ENCODE assay signal across 1 cellular context in genomic region chr1:52142220-52143153, GRCh38.
TF ChIP-seq lines count a peak whose summit lies in the region.

No MANE protein-coding gene starts in this region.

TF ChIP-seq in HepG2, 621 proteins besides CTCF, POLR2A, EP300 and RAD21 (continued from another document and continues in another):
- TF ChIP-seq, protein P1, sequence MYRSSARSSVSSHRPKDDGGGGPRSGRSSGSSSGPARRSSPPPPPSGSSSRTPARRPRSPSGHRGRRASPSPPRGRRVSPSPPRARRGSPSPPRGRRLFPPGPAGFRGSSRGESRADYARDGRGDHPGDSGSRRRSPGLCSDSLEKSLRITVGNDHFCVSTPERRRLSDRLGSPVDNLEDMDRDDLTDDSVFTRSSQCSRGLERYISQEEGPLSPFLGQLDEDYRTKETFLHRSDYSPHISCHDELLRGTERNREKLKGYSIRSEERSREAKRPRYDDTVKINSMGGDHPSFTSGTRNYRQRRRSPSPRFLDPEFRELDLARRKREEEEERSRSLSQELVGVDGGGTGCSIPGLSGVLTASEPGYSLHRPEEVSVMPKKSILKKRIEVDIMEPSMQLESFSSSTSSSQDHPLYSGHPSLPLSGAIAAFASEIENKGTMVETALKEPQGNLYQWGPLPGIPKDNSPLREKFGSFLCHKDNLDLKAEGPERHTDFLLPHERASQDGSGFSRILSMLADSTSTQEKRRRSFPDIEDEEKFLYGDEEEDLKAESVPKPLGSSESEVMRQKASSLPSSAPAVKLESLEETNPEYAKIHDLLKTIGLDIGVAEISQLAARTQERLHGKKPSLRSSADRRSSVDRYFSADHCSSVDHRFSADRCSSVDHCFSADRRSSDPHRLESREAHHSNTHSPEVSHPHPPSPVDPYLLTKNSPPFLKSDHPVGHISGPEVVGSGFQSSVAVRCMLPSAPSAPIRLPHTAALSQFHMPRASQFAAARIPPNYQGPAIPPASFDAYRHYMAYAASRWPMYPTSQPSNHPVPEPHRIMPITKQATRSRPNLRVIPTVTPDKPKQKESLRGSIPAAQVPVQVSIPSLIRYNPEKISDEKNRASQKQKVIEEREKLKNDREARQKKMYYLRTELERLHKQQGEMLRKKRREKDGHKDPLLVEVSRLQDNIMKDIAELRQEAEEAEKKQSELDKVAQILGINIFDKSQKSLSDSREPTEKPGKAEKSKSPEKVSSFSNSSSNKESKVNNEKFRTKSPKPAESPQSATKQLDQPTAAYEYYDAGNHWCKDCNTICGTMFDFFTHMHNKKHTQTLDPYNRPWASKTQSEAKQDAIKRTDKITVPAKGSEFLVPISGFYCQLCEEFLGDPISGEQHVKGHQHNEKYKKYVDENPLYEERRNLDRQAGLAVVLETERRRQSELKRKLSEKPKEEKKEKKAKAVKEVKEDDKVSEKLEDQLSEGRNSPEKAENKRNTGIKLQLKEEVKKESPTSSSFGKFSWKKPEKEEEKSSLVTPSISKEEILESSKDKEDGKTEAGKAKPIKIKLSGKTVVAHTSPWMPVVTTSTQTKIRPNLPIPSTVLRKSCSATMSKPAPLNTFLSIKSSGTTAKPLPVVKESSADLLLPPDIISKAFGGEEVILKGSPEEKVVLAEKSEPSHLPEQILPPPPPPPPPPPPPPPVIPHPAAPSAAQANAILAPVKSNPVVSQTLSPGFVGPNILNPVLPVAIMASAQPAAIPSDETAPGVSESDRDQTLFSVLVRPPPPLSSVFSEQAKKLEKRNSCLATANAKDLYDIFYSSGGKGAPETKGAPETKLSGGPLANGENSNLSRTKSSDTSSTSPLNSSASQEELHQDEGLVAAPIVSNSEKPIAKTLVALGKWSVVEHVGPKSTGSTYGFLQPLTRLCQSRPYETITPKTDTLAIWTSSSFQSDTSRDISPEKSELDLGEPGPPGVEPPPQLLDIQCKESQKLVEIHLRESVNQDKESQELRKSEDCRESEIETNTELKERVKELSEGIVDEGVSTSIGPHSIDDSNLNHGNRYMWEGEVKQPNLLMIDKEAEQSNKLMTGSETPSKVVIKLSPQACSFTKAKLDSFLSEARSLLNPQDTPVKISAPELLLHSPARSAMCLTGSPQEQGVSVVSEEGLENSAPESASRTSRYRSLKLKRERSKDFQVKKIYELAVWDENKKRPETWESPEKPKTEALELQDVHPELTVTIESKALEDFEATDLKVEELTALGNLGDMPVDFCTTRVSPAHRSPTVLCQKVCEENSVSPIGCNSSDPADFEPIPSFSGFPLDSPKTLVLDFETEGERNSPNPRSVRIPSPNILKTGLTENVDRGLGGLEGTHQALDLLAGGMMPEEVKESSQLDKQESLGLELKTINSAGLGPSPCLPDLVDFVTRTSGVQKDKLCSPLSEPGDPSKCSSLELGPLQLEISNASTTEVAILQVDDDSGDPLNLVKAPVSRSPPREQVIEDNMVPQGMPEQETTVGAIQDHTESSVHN (CRISPR knock-in tag; IDR thresholded peaks at IDR 0.05): no peak
- TF ChIP-seq NCOA1 (CRISPR knock-in tag; IDR thresholded peaks at IDR 0.05) (no peak), NR1H2 (CRISPR knock-in tag; IDR thresholded peaks at IDR 0.05; ENCODE audit: borderline replicate concordance, low read depth) (no peak), ZNF605 (CRISPR knock-in tag; IDR thresholded peaks at IDR 0.05) (no peak), REST (IDR thresholded peaks at IDR 0.05; ENCODE audit: borderline replicate concordance in 1 of 2, low read depth in 1 of 2, low read length in 2 of 2) (no peak), POLR2AphosphoS5 (IDR thresholded peaks at IDR 0.05; ENCODE audit: low read depth, low read length) (no peak), ZNF510 (CRISPR knock-in tag; IDR thresholded peaks at IDR 0.05; ENCODE audit: low read depth) (no peak), ATF6 (CRISPR knock-in tag; conservative IDR thresholded peaks at IDR 0.05) (no peak), ZNF24 (IDR thresholded peaks at IDR 0.05) (no peak), NFE2 (CRISPR knock-in tag; IDR thresholded peaks at IDR 0.05) (no peak), IKZF5 (CRISPR knock-in tag; IDR thresholded peaks at IDR 0.05) (no peak), HES4 (CRISPR knock-in tag; IDR thresholded peaks at IDR 0.05; ENCODE audit: borderline replicate concordance) (peak; percentile 75; the same call in 1 of the 2 replicates), SALL1 (CRISPR knock-in tag; IDR thresholded peaks at IDR 0.05) (0 out of 2 replicates have a peak, but pooled peaks have one; percentile 30), SSRP1 (CRISPR knock-in tag; IDR thresholded peaks at IDR 0.05) (no peak), ZMYM4 (CRISPR knock-in tag; IDR thresholded peaks at IDR 0.05) (no peak), CBX5 (CRISPR knock-in tag; IDR thresholded peaks at IDR 0.05; ENCODE audit: borderline replicate concordance) (no peak), ZBTB33 (CRISPR knock-in tag; IDR thresholded peaks at IDR 0.05) (no peak), SNAPC2 (CRISPR knock-in tag; IDR thresholded peaks at IDR 0.05) (no peak), FIP1L1 (IDR thresholded peaks at IDR 0.05; ENCODE audit: borderline replicate concordance, insufficient read depth, low read depth, low read length) (no peak), FOXK1 (CRISPR knock-in tag; IDR thresholded peaks at IDR 0.05; ENCODE audit: borderline replicate concordance, low read depth) (no peak), ZNF782 (CRISPR knock-in tag; IDR thresholded peaks at IDR 0.05; ENCODE audit: borderline replicate concordance) (no peak), ZNF747 (CRISPR knock-in tag; IDR thresholded peaks at IDR 0.05; ENCODE audit: borderline replicate concordance) (no peak), ZBTB46 (CRISPR knock-in tag; IDR thresholded peaks at IDR 0.05; ENCODE audit: borderline replicate concordance) (no peak), IRX3 (CRISPR knock-in tag; IDR thresholded peaks at IDR 0.05; ENCODE audit: borderline replicate concordance, low read depth) (0 out of 2 replicates have a peak, but pooled peaks have one; percentile 19), GTF2F1 (IDR thresholded peaks at IDR 0.05; ENCODE audit: low read length) (no peak), TCF12 (IDR thresholded peaks at IDR 0.05) (no peak), TCF12 (CRISPR knock-in tag; IDR thresholded peaks at IDR 0.05) (no peak), ZNF768 (CRISPR knock-in tag; IDR thresholded peaks at IDR 0.05) (0 out of 2 replicates have a peak, but pooled peaks have one; percentile 46), MTA3 (CRISPR knock-in tag; IDR thresholded peaks at IDR 0.05) (no peak)
- TF ChIP-seq, protein P2, sequence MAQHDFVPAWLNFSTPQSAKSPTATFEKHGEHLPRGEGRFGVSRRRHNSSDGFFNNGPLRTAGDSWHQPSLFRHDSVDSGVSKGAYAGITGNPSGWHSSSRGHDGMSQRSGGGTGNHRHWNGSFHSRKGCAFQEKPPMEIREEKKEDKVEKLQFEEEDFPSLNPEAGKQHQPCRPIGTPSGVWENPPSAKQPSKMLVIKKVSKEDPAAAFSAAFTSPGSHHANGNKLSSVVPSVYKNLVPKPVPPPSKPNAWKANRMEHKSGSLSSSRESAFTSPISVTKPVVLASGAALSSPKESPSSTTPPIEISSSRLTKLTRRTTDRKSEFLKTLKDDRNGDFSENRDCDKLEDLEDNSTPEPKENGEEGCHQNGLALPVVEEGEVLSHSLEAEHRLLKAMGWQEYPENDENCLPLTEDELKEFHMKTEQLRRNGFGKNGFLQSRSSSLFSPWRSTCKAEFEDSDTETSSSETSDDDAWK (CRISPR knock-in tag; IDR thresholded peaks at IDR 0.05): no peak
- TF ChIP-seq, protein P3, sequence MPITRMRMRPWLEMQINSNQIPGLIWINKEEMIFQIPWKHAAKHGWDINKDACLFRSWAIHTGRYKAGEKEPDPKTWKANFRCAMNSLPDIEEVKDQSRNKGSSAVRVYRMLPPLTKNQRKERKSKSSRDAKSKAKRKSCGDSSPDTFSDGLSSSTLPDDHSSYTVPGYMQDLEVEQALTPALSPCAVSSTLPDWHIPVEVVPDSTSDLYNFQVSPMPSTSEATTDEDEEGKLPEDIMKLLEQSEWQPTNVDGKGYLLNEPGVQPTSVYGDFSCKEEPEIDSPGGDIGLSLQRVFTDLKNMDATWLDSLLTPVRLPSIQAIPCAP (CRISPR knock-in tag; IDR thresholded peaks at IDR 0.05; ENCODE audit: low read depth): no peak
- TF ChIP-seq, protein P4, sequence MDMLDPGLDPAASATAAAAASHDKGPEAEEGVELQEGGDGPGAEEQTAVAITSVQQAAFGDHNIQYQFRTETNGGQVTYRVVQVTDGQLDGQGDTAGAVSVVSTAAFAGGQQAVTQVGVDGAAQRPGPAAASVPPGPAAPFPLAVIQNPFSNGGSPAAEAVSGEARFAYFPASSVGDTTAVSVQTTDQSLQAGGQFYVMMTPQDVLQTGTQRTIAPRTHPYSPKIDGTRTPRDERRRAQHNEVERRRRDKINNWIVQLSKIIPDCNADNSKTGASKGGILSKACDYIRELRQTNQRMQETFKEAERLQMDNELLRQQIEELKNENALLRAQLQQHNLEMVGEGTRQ (IDR thresholded peaks at IDR 0.05; ENCODE audit: low read depth, low read length): no peak
- TF ChIP-seq, protein P4 (CRISPR knock-in tag; IDR thresholded peaks at IDR 0.05; ENCODE audit: borderline replicate concordance): no peak
